In the genomic region with DNA sequence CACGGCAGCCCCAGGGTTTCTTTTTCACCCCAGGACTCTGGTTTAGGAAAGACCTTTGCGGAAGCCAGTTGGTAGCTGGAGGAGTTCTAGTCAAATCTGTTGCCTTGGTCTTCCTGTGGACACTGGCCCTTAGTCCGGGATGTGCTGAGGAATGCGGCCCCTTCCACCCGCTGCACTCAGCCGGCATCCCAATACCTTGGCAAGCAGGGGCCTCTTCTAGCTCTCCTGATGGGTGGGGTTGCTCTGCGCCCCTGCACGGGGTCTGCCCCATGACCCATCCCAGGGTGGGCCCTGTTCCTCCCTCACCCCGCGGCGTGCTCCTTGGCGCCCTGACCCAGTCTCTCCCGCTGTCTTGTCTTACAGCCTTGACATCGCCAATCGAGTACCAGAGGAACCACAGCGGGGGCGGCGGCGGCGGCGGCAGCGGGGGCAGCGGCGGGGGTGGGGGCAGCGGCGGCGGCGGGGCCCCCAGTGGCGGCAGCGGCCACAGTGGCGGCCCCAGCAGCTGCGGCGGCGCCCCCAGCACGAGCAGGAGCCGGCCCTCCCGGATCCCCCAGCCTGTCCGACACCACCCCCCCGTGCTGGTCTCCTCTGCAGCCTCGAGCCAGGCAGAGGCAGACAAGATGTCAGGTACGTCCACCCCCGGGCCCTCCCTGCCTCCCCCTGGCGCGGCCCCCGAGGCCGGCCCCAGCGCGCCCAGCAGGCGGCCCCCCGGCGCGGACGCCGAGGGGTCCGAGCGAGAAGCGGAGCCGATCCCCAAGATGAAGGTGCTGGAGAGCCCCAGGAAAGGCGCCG, we compare ENCODE assay signal across 25 cellular contexts.
DNase-seq lines count a peak whose midpoint lies in the region; ATAC-seq and TF ChIP-seq lines count a peak whose summit lies in the region.
"Had no signal": no experiment of that assay in that cellular context is flagged by ENCODE, and none has a peak within 500 bp of the region (broad histone marks: within the 10 kb centered on the region; RNA-seq: fewer than 3 reads in every experiment).

No MANE protein-coding gene starts in this region.

- no peaks in the 10 kb centered on the region for H3K27me3 Mint-ChIP-seq in activated CD4-positive, alpha-beta T cell treated with anti-CD3 and anti-CD28 coated beads, Interleukin-2, amount 10 ng/mL, durations not matched to agents 24 days and 14 days
- H3K27me3 Mint-ChIP-seq: B cell had no signal

- DNase-seq in AG20443 (ENCODE audit: low spot score) (peak; percentile 14), GM13976 (ENCODE audit: low spot score) (peak; percentile 32), choroid plexus epithelial cell (ENCODE audit: low read depth) (peak; percentile 43), retina (peak; percentile 62), NCI-H1105 (lab: John Stamatoyannopoulos, UW) (no peak)
- no peak for DNase-seq in activated CD4-positive, alpha-beta T cell treated with anti-CD3 and anti-CD28 coated beads, Interleukin-2, amount 10 ng/mL, durations not matched to agents 24 days and 14 days
- DNase-seq: CD8-positive, alpha-beta memory T cell; DMS 273 treated with DMSO at 0.1 percent for 48 hours; DMS79; EL; GDM1; Kasumi-1; NCI-H1092 treated with DMSO at 0.1 percent for 48 hours; NCI-H1436 treated with DMSO at 0.1 percent for 48 hours; NCI-H187 treated with DMSO at 0.1 percent for 48 hours; NCI-H2107; NCI-H524 treated with DMSO at 0.1 percent for 48 hours; NCI-H774; PC-3 had no signal

- no peak for TF ChIP-seq CTCF in GM13976 (IDR thresholded peaks at IDR 0.05; ENCODE audit: borderline replicate concordance, control extremely low read depth, extremely low read depth, insufficient read depth, missing control alignments)
- TF ChIP-seq CTCF in choroid plexus epithelial cell (conservative IDR thresholded peaks at IDR 0.05; ENCODE audit: low read depth, low read length), result no peak

- no peak overlapping the region for H3K4me3 Mint-ChIP-seq in activated CD4-positive, alpha-beta T cell treated with anti-CD3 and anti-CD28 coated beads, Interleukin-2, amount 10 ng/mL, durations not matched to agents 24 days and 14 days
- H3K4me3 Mint-ChIP-seq: B cell; CD14-positive monocyte; CD8-positive, alpha-beta memory T cell; H9 had no signal

- H3K36me3 Mint-ChIP-seq in activated CD4-positive, alpha-beta T cell treated with anti-CD3 and anti-CD28 coated beads, Interleukin-2, amount 10 ng/mL, durations not matched to agents 24 days and 14 days (ENCODE audit: low read depth), result peaks cover 2% of the 10 kb centered on the region

- H3K27ac Mint-ChIP-seq in activated CD4-positive, alpha-beta T cell treated with anti-CD3 and anti-CD28 coated beads, Interleukin-2, amount 10 ng/mL, durations not matched to agents 24 days and 14 days, result no peak overlapping the region
- H3K27ac Mint-ChIP-seq: B cell; CD8-positive, alpha-beta memory T cell had no signal

- H3K4me1 Mint-ChIP-seq in activated CD4-positive, alpha-beta T cell treated with anti-CD3 and anti-CD28 coated beads, Interleukin-2, amount 10 ng/mL, durations not matched to agents 24 days and 14 days, result peaks cover 3% of the 10 kb centered on the region
- H3K4me1 Mint-ChIP-seq: B cell; CD8-positive, alpha-beta memory T cell; H9 had no signal

- in situ Hi-C loops in GM13976 (cut with MboI; ENCODE audit: low sequenced_read_pairs, unreplicated experiment), result no loop called here

- no peaks in the 10 kb centered on the region for H3K9me3 Mint-ChIP-seq in activated CD4-positive, alpha-beta T cell treated with anti-CD3 and anti-CD28 coated beads, Interleukin-2, amount 10 ng/mL, durations not matched to agents 24 days and 14 days
- H3K9me3 Mint-ChIP-seq: CD8-positive, alpha-beta memory T cell; H9 had no signal

- H3K4me3 ChIP-seq in choroid plexus epithelial cell (ENCODE audit: low read depth, low read length), result no peak overlapping the region
- H3K4me3 ChIP-seq: K562, SJSA1 had no signal

- intact Hi-C loops in activated CD4-positive, alpha-beta T cell treated with anti-CD3 and anti-CD28 coated beads, Interleukin-2, amount 10 ng/mL, durations not matched to agents 24 days and 14 days (cut with micrococcal nuclease), result loop anchor here (10.0 kb wide), 1 partner anchor 168 kb away; no protein-coding TSS in a partner anchor

- no peak for ATAC-seq in HG03196 (IDR thresholded peaks at IDR 0.05; ENCODE audit: unreplicated experiment)
- ATAC-seq: K562, PC-3 had no signal

Comparison
In these comparisons a context has a peak if more than half of its experiments do, and no peak if none do; other contexts are left out.
1. DNase-seq: peak in AG20443 (single experiment), GM13976 (single experiment), choroid plexus epithelial cell (single experiment) and retina (single experiment); none in activated CD4-positive, alpha-beta T cell treated with anti-CD3 and anti-CD28 coated beads, Interleukin-2, amount 10 ng/mL, durations not matched to agents 24 days and 14 days (single experiment) and NCI-H1105 (single experiment).